In the genomic region with DNA sequence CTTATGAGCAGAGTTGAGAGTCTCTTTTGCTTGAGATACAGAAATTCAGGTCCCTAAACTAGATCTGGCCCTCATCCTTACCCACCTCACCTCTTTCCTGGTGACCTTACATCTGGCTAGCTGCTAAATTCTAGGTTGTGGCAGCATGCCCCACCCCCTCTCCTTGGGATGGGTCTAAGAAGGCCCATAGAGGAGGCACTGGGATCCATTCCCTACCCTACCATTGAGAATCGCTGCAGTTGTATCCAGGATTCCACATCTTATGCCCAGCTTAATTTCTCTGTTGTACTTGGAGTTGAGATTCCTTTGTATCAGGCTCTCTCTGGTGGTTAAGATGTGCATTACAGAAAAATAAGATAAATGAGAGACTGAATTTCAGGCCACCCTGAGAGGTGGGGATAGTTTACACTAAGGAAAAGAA, we compare ENCODE assay signal across 8 cellular contexts. TPM values are rescaled to one million over a fixed set of nuclear protein-coding genes. Genes with fewer than 3 reads are reported as not detected.
DNase-seq lines count a peak whose midpoint lies in the region; ATAC-seq, FAIRE-seq and TF ChIP-seq lines count a peak whose summit lies in the region.

No MANE protein-coding gene starts in this region.

- H3K4me2 ChIP-seq in BLaER1 (peak overlapping the region; percentile 75), K562 (ENCODE audit: insufficient read depth, low read length) (no peak overlapping the region)

- H3K9me3 ChIP-seq in BLaER1 (no peaks in the 10 kb centered on the region), K562 (replicated peaks; ENCODE audit: control insufficient read depth, insufficient read depth, low read depth, low read length) (no peaks in the 10 kb centered on the region)

- 0 out of 2 replicates have a peak, but pooled peaks have one; percentile 54 for TF ChIP-seq POLR2A in K562 (conservative IDR thresholded peaks at IDR 0.05)

- peak overlapping the region; percentile 62; the same call in 1 of the 2 replicates for H3K9ac ChIP-seq in BLaER1
- no peak overlapping the region; a peak in 1 of 4 replicates for H3K9ac ChIP-seq in K562 (ENCODE audit: insufficient read depth in 1 of 2, low read depth in 2 of 2, low read length in 2 of 2)

- BruUV-seq in K562 (replicated peaks; lab: Mats Ljungman, UMichigan) = no TSS peak

- intact Hi-C loops in K562 (cut with micrococcal nuclease) = loop anchor here (1.0 to 10.0 kb wide), 4 partner anchors 86 to 352 kb away; a partner anchor contains a TSS

- no peak overlapping the region for H3K4me3 ChIP-seq in BLaER1
- no peak overlapping the region for H3K4me3 ChIP-seq in K562

- peak; percentile 10 for DNase-seq in GM19239 (ENCODE audit: insufficient read length, low spot score)
- DNase-seq in NCI-H526 (lab: John Stamatoyannopoulos, UW) = peak; percentile 38 to 60
- peak; percentile 40 to 63 (median 55) for DNase-seq in K562 (ENCODE audit: extremely low read depth in 1 of 4, low spot score in 3 of 4)
- DNase-seq in inferior parietal cortex (ENCODE audit: extremely low spot score) = peak; percentile 79
- DNase-seq in stromal cell of bone marrow (ENCODE audit: low read depth) = peak; percentile 50
- DNase-seq in HK-2 (ENCODE audit: unreplicated experiment) = no peak
- no peak for DNase-seq in NCI-H1048 (lab: John Stamatoyannopoulos, UW)

- no peaks in the 10 kb centered on the region for H3K9me1 ChIP-seq in K562 (ENCODE audit: control insufficient read depth, insufficient read depth, low read length)

- POLR2A ChIA-PET in K562 (lab: Yijun Ruan, JAX) = interaction anchor here (0.5 to 3.6 kb wide), 8 partner anchors 9 to 386 kb away, joined by 3 to 17 read pairs (median 6); a partner anchor contains a TSS

- H4K20me1 ChIP-seq in BLaER1 (peaks cover 61% of the 10 kb centered on the region), K562 (replicated peaks; ENCODE audit: control insufficient read depth, insufficient read depth, low read length) (0 out of 2 replicates have a peak, but pooled peaks cover 6% of the 10 kb centered on the region)

- peak; percentile 79 to 86 for TF ChIP-seq RAD21 in K562 (CRISPR knock-in tag; conservative IDR thresholded peaks at IDR 0.05 in 1 of 2, IDR thresholded peaks at IDR 0.05 in 1 of 2)

- no peaks in the 10 kb centered on the region for H3K79me2 ChIP-seq in K562 (ENCODE audit: control insufficient read depth, insufficient read depth, low read length)

- TF ChIP-seq EP300 in K562 (IDR thresholded peaks at IDR 0.05; ENCODE audit: low read length) = no peak

- WGBS in K562 (ENCODE audit: insufficient coverage, low coverage, missing lambda C conversion rate) = 26% methylated on average over 1 of the region's 1 CpG

- CTCF ChIA-PET in K562 (lab: Yijun Ruan, JAX; ENCODE audit: low intra/inter-chr PET ratio) = interaction anchor here (0.6 to 1.6 kb wide), 9 partner anchors 46 to 301 kb away, joined by 3 to 6 read pairs (median 4); a partner anchor contains a TSS

- peak; percentile 60 to 88 (median 76); a peak in 5 of 6 replicates for TF ChIP-seq CTCF in K562 (IDR thresholded peaks at IDR 0.05 in 2 of 3, conservative IDR thresholded peaks at IDR 0.05 in 1 of 3; ENCODE audit: insufficient read depth in 2 of 3, low read depth in 1 of 3, low read length in 3 of 3)

- FAIRE-seq in GM19239 (lab: Jason Lieb, UNC) (no peak), K562 (lab: Jason Lieb, UNC) (peak; percentile 46)

- H3K4me1 ChIP-seq in BLaER1 (peaks cover 100% of the 10 kb centered on the region), K562 (replicated peaks in 1 of 2; ENCODE audit: control insufficient read depth in 2 of 2, insufficient read depth in 2 of 2, low read length in 2 of 2) (peaks cover 15 to 27% of the 10 kb centered on the region in 2 experiments)

- H3K27me3 ChIP-seq in BLaER1 (no peaks in the 10 kb centered on the region), K562 (ENCODE audit: control insufficient read depth in 2 of 2, insufficient read depth in 2 of 2, low read length in 2 of 2) (no peaks in the 10 kb centered on the region)

- no peak overlapping the region for H2AFZ ChIP-seq in K562 (ENCODE audit: low read depth, low read length)

- H3K36me3 ChIP-seq in BLaER1 (peaks cover 21% of the 10 kb centered on the region), K562 (ENCODE audit: control insufficient read depth, insufficient read depth, low read length) (peaks cover 47% of the 10 kb centered on the region)

- in situ Hi-C loops in K562 (cut with MboI) = loop anchor here (5.0 to 10.0 kb wide), 2 partner anchors 91 to 238 kb away; no protein-coding TSS in a partner anchor

- peak; percentile 72 for ATAC-seq in K562

- H3K27ac ChIP-seq in BLaER1 (peak overlapping the region; percentile 72), K562 (ENCODE audit: extremely low read depth, low read depth, low read length) (no peak overlapping the region)

TF ChIP-seq in K562, 482 proteins besides CTCF, POLR2A, EP300 and RAD21 (continues in another document):
- TF ChIP-seq CTBP1 (IDR thresholded peaks at IDR 0.05; ENCODE audit: borderline replicate concordance) = peak; percentile 37; the same call in 1 of the 2 replicates
- 0 out of 2 replicates have a peak, but pooled peaks have one; percentile 11 for TF ChIP-seq POLR2AphosphoS2 (IDR thresholded peaks at IDR 0.05; ENCODE audit: low read length)
- no peak for TF ChIP-seq ZNF175 (CRISPR knock-in tag; IDR thresholded peaks at IDR 0.05; ENCODE audit: low read depth)
- TF ChIP-seq SRF (CRISPR knock-in tag; IDR thresholded peaks at IDR 0.05) = peak in 1 of 2 experiments; percentile 47; a peak in 1 of 4 replicates
- no peak for TF ChIP-seq TCF3 (CRISPR knock-in tag; IDR thresholded peaks at IDR 0.05)
- no peak for TF ChIP-seq ZNF347 (CRISPR knock-in tag; IDR thresholded peaks at IDR 0.05; ENCODE audit: low read depth)
- TF ChIP-seq POLR2AphosphoS5 (IDR thresholded peaks at IDR 0.05; ENCODE audit: control insufficient read depth, insufficient read depth, low read depth, low read length) = peak; percentile 52; the same call in 1 of the 2 replicates
- TF ChIP-seq MEF2D (tag; conservative IDR thresholded peaks at IDR 0.05; ENCODE audit: low read depth) = no peak

RNA-seq across cellular contexts. Expression of a gene that starts 9.5 kb away (rescaled TPM):
- 12.4 and 38.5 TPM in 2 replicates for total RNA-seq in K562 (2011; cell fraction: chromatin; rRNA removed; ENCODE audit: low replicate concordance)
- 42.0 and 48.5 TPM in 2 replicates for total RNA-seq in K562 (2011; cell fraction: nucleolus; rRNA removed)
- total RNA-seq in K562 (2011; cell fraction: nucleoplasm; rRNA removed) = 31.2 and 37.3 TPM in 2 replicates
- total RNA-seq in K562 (2014; rRNA removed) = 6.0 and 9.5 TPM in 2 replicates
- total RNA-seq in K562 (2014; rRNA removed; fragmentation: Illumina TruSeq; extraction: Trizol) = 4.9 and 6.9 TPM in 2 replicates
- total RNA-seq in K562 (2015; rRNA removed; fragmentation: Illumina TruSeq; extraction: Trizol) = 10.9 and 11.0 TPM in 2 replicates
- total RNA-seq in K562 (2021) = 28.5 and 29.3 TPM in 2 replicates
- 9.7 and 22.5 TPM in 2 replicates for polyA plus RNA-seq in K562 (2011; rRNA removed)
- polyA plus RNA-seq in K562 (2011; cell fraction: cytosol; rRNA removed) = 35.8 and 45.0 TPM in 2 replicates
- polyA plus RNA-seq in K562 (2011; cell fraction: nucleus; rRNA removed) = 26.6 and 34.6 TPM in 2 replicates
- polyA plus RNA-seq in K562 (2012) = 27.8 and 28.1 TPM in 2 replicates
- polyA plus RNA-seq in K562 (2014; fragmentation: Illumina TruSeq; extraction: Trizol) = 17.4 and 17.7 TPM in 2 replicates
- 1 to 10 TPM in 1 of 2 experiments, under 1 TPM in 1; 0.92 to 3.5 TPM for polyA plus RNA-seq in K562 (2014; fragmentation: Nextera tagmentation; extraction: Ambion mirVana)
- 10.9 and 12.2 TPM in 2 replicates for polyA plus RNA-seq in K562 (2014; rRNA removed)
- polyA minus RNA-seq in K562 (2011; rRNA and poly(A)+ RNA removed) = 12.3 and 16.2 TPM in 2 replicates
- polyA minus RNA-seq in K562 (2011; cell fraction: cytosol; rRNA and poly(A)+ RNA removed) = 24.0 and 24.4 TPM in 2 replicates
- 11.2 and 12.8 TPM in 2 replicates for polyA minus RNA-seq in K562 (2011; cell fraction: nucleus; rRNA and poly(A)+ RNA removed)

RNA-seq across cellular contexts. Expression of a gene that starts 44.6 kb away (rescaled TPM):
- total RNA-seq in K562 (2011; cell fraction: chromatin; rRNA removed; ENCODE audit: low replicate concordance) = 44.4 and 59.0 TPM in 2 replicates
- 21.2 and 22.4 TPM in 2 replicates for total RNA-seq in K562 (2011; cell fraction: nucleolus; rRNA removed)
- 36.6 and 51.3 TPM in 2 replicates for total RNA-seq in K562 (2011; cell fraction: nucleoplasm; rRNA removed)
- total RNA-seq in K562 (2014; rRNA removed) (20.1 and 26.7 TPM in 2 replicates), K562 (2014; rRNA removed; fragmentation: Illumina TruSeq; extraction: Trizol) (42.5 and 50.0 TPM in 2 replicates), K562 (2015; rRNA removed; fragmentation: Illumina TruSeq; extraction: Trizol) (36.9 and 38.9 TPM in 2 replicates), K562 (2021) (54.6 and 57.9 TPM in 2 replicates)
- polyA plus RNA-seq in K562 (2011; rRNA removed) (36.6 and 41.6 TPM in 2 replicates), K562 (2014; fragmentation: Illumina TruSeq; extraction: Trizol) (26.6 and 30.0 TPM in 2 replicates), K562 (2014; fragmentation: Nextera tagmentation; extraction: Ambion mirVana) (10 to 100 TPM; 24.8 to 32.2 TPM), K562 (2014; rRNA removed) (27.6 and 32.2 TPM in 2 replicates)
- 18.7 and 33.1 TPM in 2 replicates for polyA plus RNA-seq in K562 (2011; cell fraction: cytosol; rRNA removed)
- 17.1 and 19.8 TPM in 2 replicates for polyA plus RNA-seq in K562 (2011; cell fraction: nucleus; rRNA removed)
- 15.1 and 15.2 TPM in 2 replicates for polyA plus RNA-seq in K562 (2012)
- polyA minus RNA-seq in K562 (2011; rRNA and poly(A)+ RNA removed) = 47.4 and 66.2 TPM in 2 replicates
- 27.6 and 34.9 TPM in 2 replicates for polyA minus RNA-seq in K562 (2011; cell fraction: cytosol; rRNA and poly(A)+ RNA removed)
- 8.8 and 20.9 TPM in 2 replicates for polyA minus RNA-seq in K562 (2011; cell fraction: nucleus; rRNA and poly(A)+ RNA removed)

RNA-seq across cellular contexts. Expression of a gene that starts 49.6 kb away (rescaled TPM):
- total RNA-seq in K562 (2011; cell fraction: chromatin; rRNA removed; ENCODE audit: low replicate concordance) = 35.0 and 69.1 TPM in 2 replicates
- 25.7 and 30.0 TPM in 2 replicates for total RNA-seq in K562 (2011; cell fraction: nucleolus; rRNA removed)
- total RNA-seq in K562 (2011; cell fraction: nucleoplasm; rRNA removed) = 48.0 and 76.6 TPM in 2 replicates
- total RNA-seq in K562 (2014; rRNA removed) = 119 and 120 TPM in 2 replicates
- total RNA-seq in K562 (2014; rRNA removed; fragmentation: Illumina TruSeq; extraction: Trizol) = 114 and 125 TPM in 2 replicates
- 97.2 and 102 TPM in 2 replicates for total RNA-seq in K562 (2015; rRNA removed; fragmentation: Illumina TruSeq; extraction: Trizol)
- total RNA-seq in K562 (2021) = 234 and 257 TPM in 2 replicates
- polyA plus RNA-seq in K562 (2011; rRNA removed) = 53.7 and 55.5 TPM in 2 replicates
- polyA plus RNA-seq in K562 (2011; cell fraction: cytosol; rRNA removed) = 42.2 and 48.3 TPM in 2 replicates
- 41.0 and 48.4 TPM in 2 replicates for polyA plus RNA-seq in K562 (2011; cell fraction: nucleus; rRNA removed)
- polyA plus RNA-seq in K562 (2012) = 191 and 193 TPM in 2 replicates
- 199 and 203 TPM in 2 replicates for polyA plus RNA-seq in K562 (2014; fragmentation: Illumina TruSeq; extraction: Trizol)
- 10 to 100 TPM; 48.4 to 53.2 TPM for polyA plus RNA-seq in K562 (2014; fragmentation: Nextera tagmentation; extraction: Ambion mirVana)
- polyA plus RNA-seq in K562 (2014; rRNA removed) = 116 and 140 TPM in 2 replicates
- 36.1 and 52.7 TPM in 2 replicates for polyA minus RNA-seq in K562 (2011; rRNA and poly(A)+ RNA removed)
- 70.3 and 82.8 TPM in 2 replicates for polyA minus RNA-seq in K562 (2011; cell fraction: cytosol; rRNA and poly(A)+ RNA removed)
- polyA minus RNA-seq in K562 (2011; cell fraction: nucleus; rRNA and poly(A)+ RNA removed) = 17.4 and 34.9 TPM in 2 replicates

Comparison
In these comparisons a context has a peak if more than half of its experiments do, and no peak if none do; other contexts are left out.
1. DNase-seq: peak in GM19239 (single experiment), NCI-H526 (2 of 2), K562 (4 of 4), inferior parietal cortex (single experiment) and stromal cell of bone marrow (single experiment); none in HK-2 (single experiment) and NCI-H1048 (single experiment).